Comparison of ENCODE assay signal across 8 cellular contexts in the genomic region with DNA sequence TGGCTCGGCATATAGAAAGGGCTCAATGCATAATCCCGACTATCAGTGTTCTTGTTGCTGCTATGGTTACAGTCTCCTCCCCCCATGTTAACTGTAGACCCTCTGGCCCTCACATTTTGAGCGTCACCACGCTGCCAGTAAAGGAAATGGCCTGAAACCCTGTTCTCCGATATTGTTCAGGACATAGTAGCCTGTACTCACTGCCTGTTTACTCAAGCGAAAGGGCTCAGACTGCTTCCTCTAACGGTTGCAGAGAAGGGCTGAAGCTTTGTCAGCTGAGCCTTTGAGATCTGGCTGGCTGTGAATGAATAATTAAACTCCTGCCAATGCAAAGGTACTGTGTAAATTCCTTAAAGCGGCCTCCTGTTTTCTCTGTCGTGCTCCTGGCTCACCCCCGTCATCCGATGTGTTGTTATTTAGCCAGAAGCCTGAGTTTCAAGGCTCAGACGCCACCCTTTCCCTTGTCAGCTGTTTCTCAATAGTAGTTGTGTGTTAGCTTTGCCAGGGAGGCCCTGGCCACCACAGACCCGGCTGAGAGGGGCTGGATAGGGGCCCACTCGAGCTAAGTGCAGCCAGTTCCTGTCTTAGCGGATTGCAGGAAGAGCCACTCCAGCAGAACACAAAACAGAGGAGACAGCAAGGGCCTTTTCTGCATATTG. TPM values are rescaled to one million over a fixed set of nuclear protein-coding genes. Genes with fewer than 3 reads are reported as not detected.
A peak's percentile ranks its signal among the peaks of the same experiment; 100 is the strongest.
DNase-seq lines count a peak whose midpoint lies in the region; ATAC-seq and TF ChIP-seq lines count a peak whose summit lies in the region.

No MANE protein-coding gene starts in this region.

- H3K36me3 ChIP-seq in Peyer's patch = no peaks in the 10 kb centered on the region

- H3K27me3 Mint-ChIP-seq in activated T-cell treated with anti-CD3 and anti-CD28 coated beads, Interleukin-2, amount 50 U/mL, for 4 hours (ENCODE audit: low read depth) = peaks cover 19% of the 10 kb centered on the region

- no peak overlapping the region for H3K4me3 ChIP-seq in Peyer's patch

- no peak for TF ChIP-seq POLR2A in Peyer's patch (IDR thresholded peaks at IDR 0.05)

- H3K4me1 Mint-ChIP-seq in activated T-cell treated with anti-CD3 and anti-CD28 coated beads, Interleukin-2, amount 50 U/mL, for 4 hours (ENCODE audit: low read depth) = no peaks in the 10 kb centered on the region

- ATAC-seq in activated T-cell treated with anti-CD3 and anti-CD28 coated beads, Interleukin-2, amount 50 U/mL, for 4 hours = no peak

- peaks cover 0 to 19% (median 2%) of the 10 kb centered on the region in 4 donors for H3K4me1 ChIP-seq in Peyer's patch

- H3K27ac ChIP-seq in Peyer's patch = peak overlapping the region; percentile 36 to 56 (median 46)

- no peak for TF ChIP-seq CTCF in Peyer's patch (IDR thresholded peaks at IDR 0.05)

- H3K4me3 Mint-ChIP-seq in activated T-cell treated with anti-CD3 and anti-CD28 coated beads, Interleukin-2, amount 50 U/mL, for 4 hours = no peak overlapping the region

- DNase-seq in NCI-H1417 (lab: John Stamatoyannopoulos, UW) = peak in 2 of 3 experiments; percentile 49 to 62
- DNase-seq in NCI-H1417 treated with DMSO at 0.1 percent for 48 hours (lab: John Stamatoyannopoulos, UW) = no peak
- DNase-seq in Peyer's patch = peak in 1 of 3 donors; percentile 57
- DNase-seq in fibroblast of the conjunctiva (ENCODE audit: low read depth) = peak; percentile 3
- peak in 54 of 56 donors; percentile 10 to 82 (median 50) for DNase-seq in nucleus accumbens (lab: John Stamatoyannopoulos, UW)
- no peak for DNase-seq in activated T-cell treated with anti-CD3 and anti-CD28 coated beads, Interleukin-2, amount 50 U/mL, for 4 hours
- no peak for DNase-seq in NCI-H146 treated with DMSO at 0.1 percent for 48 hours (lab: John Stamatoyannopoulos, UW; ENCODE audit: unreplicated experiment)
- no peak for DNase-seq in SW480 (ENCODE audit: low spot score)

- H3K36me3 Mint-ChIP-seq in activated T-cell treated with anti-CD3 and anti-CD28 coated beads, Interleukin-2, amount 50 U/mL, for 4 hours (ENCODE audit: insufficient read depth) = no peaks in the 10 kb centered on the region

- peaks cover 1% of the 10 kb centered on the region for H3K9me3 Mint-ChIP-seq in activated T-cell treated with anti-CD3 and anti-CD28 coated beads, Interleukin-2, amount 50 U/mL, for 4 hours

- no peaks in the 10 kb centered on the region for H3K27me3 ChIP-seq in Peyer's patch

- no peaks in the 10 kb centered on the region for H3K9me3 ChIP-seq in Peyer's patch

RNA-seq across cellular contexts. Expression of gene RALGAPA2, which starts 31.2 kb away (rescaled TPM):
- total RNA-seq in Peyer's patch = 10 to 100 TPM; 54.3 to 67.6 (median 60.3) TPM
- 1 to 10 TPM; 5.9 to 8.3 (median 7.2) TPM for total RNA-seq in activated T-cell treated with anti-CD3 and anti-CD28 coated beads, Interleukin-2, amount 50 U/mL, for 4 hours

Comparison
In these comparisons a context has a peak if more than half of its experiments do, and no peak if none do; other contexts are left out.
1. DNase-seq: peak in NCI-H1417 (2 of 3), fibroblast of the conjunctiva (single experiment) and nucleus accumbens (54 of 56); none in NCI-H1417 treated with DMSO at 0.1 percent for 48 hours (single experiment), activated T-cell treated with anti-CD3 and anti-CD28 coated beads, Interleukin-2, amount 50 U/mL, for 4 hours (single experiment), NCI-H146 treated with DMSO at 0.1 percent for 48 hours (single experiment) and SW480 (single experiment).
2. RNA of gene RALGAPA2, which starts 31.2 kb away (total RNA-seq): 54.3 to 67.6 TPM in Peyer's patch; 5.9 to 8.3 TPM in activated T-cell treated with anti-CD3 and anti-CD28 coated beads, Interleukin-2, amount 50 U/mL, for 4 hours; every median in the first group is over 4 times any median in the second.